ENCODE assay signal across 9 cellular contexts in the genomic region with DNA sequence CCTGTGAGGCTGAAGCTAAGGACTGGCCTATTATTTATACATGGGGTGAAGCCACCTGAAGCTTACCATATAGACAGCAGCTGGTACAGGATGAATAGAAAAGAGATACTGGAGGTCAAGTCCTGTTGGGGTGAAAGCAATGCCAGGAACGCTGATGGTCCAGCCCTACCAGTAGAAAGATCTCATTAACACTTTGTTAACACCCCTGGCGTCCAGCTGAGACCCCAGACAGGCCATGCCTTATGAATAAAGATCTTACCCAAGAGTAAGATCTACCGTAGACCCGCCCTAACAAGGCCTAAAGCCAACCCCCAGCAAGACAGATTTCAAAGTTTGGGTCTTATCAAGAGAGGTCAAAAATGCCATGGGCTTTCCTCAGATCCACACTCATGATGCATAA.
"Had no signal": no experiment of that assay in that cellular context is flagged by ENCODE, and none has a peak within 500 bp of the region (broad histone marks: within the 10 kb centered on the region; RNA-seq: fewer than 3 reads in every experiment).

No MANE protein-coding gene starts in this region.

- H3K4me2 ChIP-seq: GM23338 had no signal

- H3K9me3 Mint-ChIP-seq: GM23338, H9 had no signal

- H3K4me3 ChIP-seq: GM23338, K562 had no signal

- DNase-seq: H9, HCEC 1CT, IMR-90, KG1 had no signal

- FAIRE-seq: H1, H54, HTR-8/SVneo, K562 had no signal

- H3K4me1 Mint-ChIP-seq: GM23338 had no signal

- H3K4me3 Mint-ChIP-seq: GM23338, H9 had no signal

- H3K27ac Mint-ChIP-seq: GM23338, H9 had no signal
